ENCODE assay signal across 9 cellular contexts in genomic region chr1:114482585-114482984, GRCh38. TPM values are rescaled to one million over a fixed set of nuclear protein-coding genes. Genes with fewer than 3 reads are reported as not detected.
DNase-seq lines count a peak whose midpoint lies in the region; ATAC-seq and TF ChIP-seq lines count a peak whose summit lies in the region.
"Had no signal": no experiment of that assay in that cellular context is flagged by ENCODE, and none has a peak within 500 bp of the region (broad histone marks: within the 10 kb centered on the region; RNA-seq: fewer than 3 reads in every experiment).

No MANE protein-coding gene starts in this region.

- peak; percentile 73 for ATAC-seq in HG02763 (IDR thresholded peaks at IDR 0.05; ENCODE audit: unreplicated experiment)

- H3K4me3 Mint-ChIP-seq in activated T-cell treated with anti-CD3 and anti-CD28 coated beads, Interleukin-2, amount 50 U/mL, for 24 hours, result no peak overlapping the region

- H3K36me3 ChIP-seq in SU-DHL-6 (ENCODE audit: low read length) (0 out of 2 replicates have a peak, but pooled peaks cover 5% of the 10 kb centered on the region), spleen (no peaks in the 10 kb centered on the region)

- H3K4me1 ChIP-seq in spleen, result peaks cover 7 to 62% (median 15%) of the 10 kb centered on the region in 6 donors

- H3K27me3 ChIP-seq in SU-DHL-6 (ENCODE audit: low read length) (no peaks in the 10 kb centered on the region), spleen (replicated peaks in 1 of 7) (no peaks in the 10 kb centered on the region)

- peaks cover 13% of the 10 kb centered on the region for H3F3A ChIP-seq in SU-DHL-6 (ENCODE audit: insufficient read depth)

- H3K9ac ChIP-seq in SU-DHL-6 (ENCODE audit: low read length), result no peak overlapping the region

- no peaks in the 10 kb centered on the region for H3K27me3 Mint-ChIP-seq in activated T-cell treated with anti-CD3 and anti-CD28 coated beads, Interleukin-2, amount 50 U/mL, for 24 hours

- WGBS in spleen, 5 donors, result 16 to 37% (median 23%) methylated on average over 3 of the region's 3 CpGs
- 68 to 72% methylated on average over 3 of the region's 3 CpGs for WGBS in lower leg skin, 2 donors

- H3K27ac Mint-ChIP-seq in activated T-cell treated with anti-CD3 and anti-CD28 coated beads, Interleukin-2, amount 50 U/mL, for 24 hours, result peak overlapping the region; percentile 62

- peak overlapping the region; percentile 15 for H3K4me3 ChIP-seq in SU-DHL-6 (ENCODE audit: insufficient read depth, low read length, poor library complexity, severe bottlenecking)
- H3K4me3 ChIP-seq in spleen, result peak overlapping the region in 1 of 8 donors; percentile 22
- no peak overlapping the region for H3K4me3 ChIP-seq in lower leg skin (ENCODE audit: low read depth, poor library complexity, severe bottlenecking)

- TF ChIP-seq CTCF in SU-DHL-6 (IDR thresholded peaks at IDR 0.05; ENCODE audit: insufficient read depth, low read length, poor library complexity, severe bottlenecking), result no peak
- no peak for TF ChIP-seq CTCF in spleen (IDR thresholded peaks at IDR 0.05 in 8 of 11, conservative IDR thresholded peaks at IDR 0.05 in 3 of 11)
- no peak for TF ChIP-seq CTCF in lower leg skin (IDR thresholded peaks at IDR 0.05)

- H3K4me2 ChIP-seq in SU-DHL-6 (ENCODE audit: low read depth, low read length, poor library complexity, severe bottlenecking), result peak overlapping the region; percentile 34

- peaks cover 46% of the 10 kb centered on the region for H3K36me3 Mint-ChIP-seq in activated T-cell treated with anti-CD3 and anti-CD28 coated beads, Interleukin-2, amount 50 U/mL, for 24 hours (ENCODE audit: low read depth)

- no peaks in the 10 kb centered on the region for H3K9me3 Mint-ChIP-seq in activated T-cell treated with anti-CD3 and anti-CD28 coated beads, Interleukin-2, amount 50 U/mL, for 24 hours

- TF ChIP-seq POLR2A in spleen (IDR thresholded peaks at IDR 0.05) (no peak), lower leg skin (IDR thresholded peaks at IDR 0.05) (no peak)

- H2AFZ ChIP-seq in SU-DHL-6 (ENCODE audit: low read depth, low read length, severe bottlenecking), result no peak overlapping the region

- peaks cover 95% of the 10 kb centered on the region for H3K79me2 ChIP-seq in SU-DHL-6 (ENCODE audit: insufficient read depth, low read length)

- H3K9me3 ChIP-seq in SU-DHL-6 (ENCODE audit: insufficient read depth, low read length) (no peaks in the 10 kb centered on the region), spleen (peaks cover 0 to 19% (median 12%) of the 10 kb centered on the region in 8 donors)

- no peak for DNase-seq in activated T-cell treated with anti-CD3 and anti-CD28 coated beads, Interleukin-2, amount 50 U/mL, for 24 hours
- DNase-seq in activated T-cell treated with anti-CD3 and anti-CD28 coated beads for 4 hours, result no peak
- peak; percentile 78 for DNase-seq in spleen
- no peak for DNase-seq in stimulated activated CD4-positive, alpha-beta T cell treated with anti-CD3 and anti-CD28 coated beads, Interleukin-4, amount 100 ng/mL, for 1 hour
- DNase-seq in lower leg skin (ENCODE audit: low spot score in 2 of 2), result no peak
- DNase-seq in NCI-H524 treated with DMSO at 0.1 percent for 48 hours (lab: John Stamatoyannopoulos, UW), result no peak
- DNase-seq: anterior cingulate cortex had no signal

- intact Hi-C loops in spleen (cut with DNase I; ENCODE audit: low total_unique reads) (no loop called here), lower leg skin (cut with DNase I; ENCODE audit: low total_unique reads) (no loop called here)

- peaks cover 53% of the 10 kb centered on the region for H3K4me1 Mint-ChIP-seq in activated T-cell treated with anti-CD3 and anti-CD28 coated beads, Interleukin-2, amount 50 U/mL, for 24 hours (ENCODE audit: low read depth)

- H3K27ac ChIP-seq in SU-DHL-6 (ENCODE audit: low read depth, low read length), result peak overlapping the region; percentile 61
- H3K27ac ChIP-seq in spleen, result peak overlapping the region; percentile 33 to 78 (median 68)

- peaks cover 7% of the 10 kb centered on the region; the same call in 1 of the 2 replicates for H4K20me1 ChIP-seq in SU-DHL-6 (ENCODE audit: low read depth, low read length)

- H3K9me2 ChIP-seq in SU-DHL-6 (replicated peaks; ENCODE audit: insufficient read depth, low read length), result no peaks in the 10 kb centered on the region

RNA-seq across cellular contexts. Expression of gene TRIM33, which starts 28.4 kb away (rescaled TPM):
- total RNA-seq in spleen, result 10 to 100 TPM; 36.6 to 59.4 (median 47.3) TPM
- 10 to 100 TPM in 2 of 3 donors, 1 to 10 TPM in 1; 8.9 to 17.5 (median 10.8) TPM for polyA plus RNA-seq in spleen
- 10 to 100 TPM; 37.5 to 48.6 (median 41.1) TPM for total RNA-seq in lower leg skin
